In genomic region chr7:44858161-44858560, GRCh38 we compare ENCODE assay signal across 15 cellular contexts. TPM values are rescaled to one million over a fixed set of nuclear protein-coding genes. Genes with fewer than 3 reads are reported as not detected.
A peak's percentile ranks its signal among the peaks of the same experiment; 100 is the strongest.
DNase-seq lines count a peak whose midpoint lies in the region; ATAC-seq, FAIRE-seq and TF ChIP-seq lines count a peak whose summit lies in the region.
"Had no signal": no experiment of that assay in that cellular context is flagged by ENCODE, and none has a peak within 500 bp of the region (broad histone marks: within the 10 kb centered on the region; RNA-seq: fewer than 3 reads in every experiment).

No MANE protein-coding gene starts in this region.

- 83 to 86% methylated on average over 2 of the region's 2 CpGs for WGBS in tibial nerve, 2 donors

- DNase-seq in RWPE1 (ENCODE audit: low spot score) (no peak), foreskin keratinocyte (no peak), head of caudate nucleus (no peak), tibial nerve (ENCODE audit: low spot score in 2 of 2) (no peak), SHP77 treated with DMSO at 0.1 percent for 48 hours (lab: John Stamatoyannopoulos, UW) (no peak)
- DNase-seq: activated CD4-positive, CD25-positive, alpha-beta regulatory T cell; activated naive CD4-positive, alpha-beta T cell; NCI-H187; NCI-H526; stimulated activated naive CD8-positive, alpha-beta T cell treated with anti-CD3 and anti-CD28 coated beads, Interleukin-15, Interleukin-2, amounts not matched to agents 100 U/mL and 50 U/mL, for 24 hours; T-helper 17 cell had no signal

- TF ChIP-seq POLR2A in tibial nerve (IDR thresholded peaks at IDR 0.05), result no peak

- peak; percentile 94 for FAIRE-seq in A204.1 (lab: Jason Lieb, UNC)
- FAIRE-seq: urothelium cell line had no signal

- no peak for TF ChIP-seq EP300 in tibial nerve (IDR thresholded peaks at IDR 0.05)

- no peaks in the 10 kb centered on the region for H3K9me3 ChIP-seq in tibial nerve

- POLR2A ChIA-PET in RWPE1 (lab: Yijun Ruan, JAX; ENCODE audit: low non-redundant PET), result no interaction called here

- no peak overlapping the region for H3K4me3 ChIP-seq in tibial nerve

- H3K27me3 ChIP-seq in foreskin keratinocyte (no peaks in the 10 kb centered on the region), tibial nerve (no peaks in the 10 kb centered on the region)

- no peaks in the 10 kb centered on the region for H3K36me3 ChIP-seq in tibial nerve

- ATAC-seq in foreskin keratinocyte (no peak), HG03354 (IDR thresholded peaks at IDR 0.05; ENCODE audit: poor library complexity, severe bottlenecking, unreplicated experiment) (no peak)
- ATAC-seq: stimulated activated naive CD8-positive, alpha-beta T cell treated with anti-CD3 and anti-CD28 coated beads, Interleukin-15, Interleukin-2, amounts not matched to agents 100 U/mL and 50 U/mL, for 24 hours; T-helper 17 cell had no signal

- TF ChIP-seq CTCF in GM12872 (IDR thresholded peaks at IDR 0.05; ENCODE audit: insufficient read depth, low read depth, low read length) (peak; percentile 30; the same call in 2 of the 3 replicates), RWPE1 (conservative IDR thresholded peaks at IDR 0.05; ENCODE audit: low read depth) (peak; percentile 37), foreskin keratinocyte (conservative IDR thresholded peaks at IDR 0.05) (peak; percentile 21), tibial nerve (IDR thresholded peaks at IDR 0.05) (peak in 1 of 5 experiments; percentile 7)

- CTCF ChIA-PET in RWPE1 (lab: Yijun Ruan, JAX), result interaction anchor here (0.6 to 2.9 kb wide), 5 partner anchors 26 to 278 kb away, joined by 3 to 43 read pairs (median 6); partner anchors contain the start of gene PURB

- H3K27ac ChIP-seq in RWPE1 (no peak overlapping the region), foreskin keratinocyte (no peak overlapping the region), tibial nerve (no peak overlapping the region)

- no peaks in the 10 kb centered on the region for H3K4me1 ChIP-seq in foreskin keratinocyte
- peaks cover 0 to 5% (median 0%) of the 10 kb centered on the region in 4 donors for H3K4me1 ChIP-seq in tibial nerve

- intact Hi-C loops in head of caudate nucleus (cut with DNase I), result no loop called here

RNA-seq across cellular contexts. Expression of gene H2AZ2, which starts 10.3 kb away (rescaled TPM):
- 162 and 180 TPM in 2 replicates for total RNA-seq in foreskin keratinocyte
- polyA plus RNA-seq in foreskin keratinocyte, result 187 and 217 TPM in 2 replicates
- total RNA-seq in tibial nerve, result 100 to 1,000 TPM in 3 of 4 donors, 10 to 100 TPM in 1; 97.5 to 136 (median 126) TPM

RNA-seq across cellular contexts. Expression of gene PURB, which starts 27.2 kb away (rescaled TPM):
- total RNA-seq in foreskin keratinocyte (16.9 and 17.8 TPM in 2 replicates), tibial nerve (10 to 100 TPM; 20.0 to 26.4 (median 23.3) TPM)
- 4.0 and 4.9 TPM in 2 replicates for polyA plus RNA-seq in foreskin keratinocyte
